Comparison of ENCODE assay signal across 19 cellular contexts in the genomic region with DNA sequence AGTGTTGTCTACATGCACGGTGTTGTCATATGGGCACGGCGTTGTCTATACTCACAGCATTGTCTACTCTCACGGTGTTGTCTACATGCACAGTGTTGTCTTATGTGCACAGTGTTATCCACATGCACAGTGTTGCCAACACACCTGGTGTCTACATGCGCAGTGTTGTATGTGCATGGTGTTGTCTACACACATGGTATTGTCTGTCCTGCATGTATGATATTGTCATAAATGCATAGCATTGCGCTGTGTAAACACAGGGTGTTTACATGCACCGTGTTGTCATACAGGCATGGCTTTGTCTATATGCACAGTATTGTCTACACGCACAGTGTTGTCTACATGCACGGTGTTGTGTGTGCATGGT. TPM values are rescaled to one million over a fixed set of nuclear protein-coding genes. Genes with fewer than 3 reads are reported as not detected.
A peak's percentile ranks its signal among the peaks of the same experiment; 100 is the strongest.
DNase-seq lines count a peak whose midpoint lies in the region; ATAC-seq and TF ChIP-seq lines count a peak whose summit lies in the region.
"Had no signal": no experiment of that assay in that cellular context is flagged by ENCODE, and none has a peak within 500 bp of the region (broad histone marks: within the 10 kb centered on the region; RNA-seq: fewer than 3 reads in every experiment).

No MANE protein-coding gene starts in this region.

- H2AFZ ChIP-seq in DND-41 (ENCODE audit: low read depth, low read length) (no peak overlapping the region), OCI-LY7 (ENCODE audit: low read length) (no peak overlapping the region), neuronal stem cell (ENCODE audit: low read length) (no peak overlapping the region)

- no peak for TF ChIP-seq CTCF in DND-41 (IDR thresholded peaks at IDR 0.05; ENCODE audit: borderline replicate concordance, extremely low read depth, low read length, poor library complexity, severe bottlenecking)
- TF ChIP-seq CTCF in OCI-LY7 (conservative IDR thresholded peaks at IDR 0.05; ENCODE audit: low read length) = no peak

- no CpG with 5 or more reads among the region's 9 CpGs for WGBS in neuronal stem cell (ENCODE audit: extremely low coverage in 2 of 2, insufficient read length in 2 of 2, insufficient replicate concordance in 1 of 2), 2 donors

- POLR2A ChIA-PET in OCI-LY7 (lab: Charles Lee) = no interaction called here

- H3K79me2 ChIP-seq in DND-41 (ENCODE audit: insufficient read depth, low read length) (no peaks in the 10 kb centered on the region), OCI-LY7 (ENCODE audit: insufficient read depth, low read depth, low read length) (peaks cover 12% of the 10 kb centered on the region; the same call in 1 of the 2 replicates)

- H3K4me3 ChIP-seq in DND-41 (ENCODE audit: low read depth in 1 of 2, low read length in 2 of 2) (peak overlapping the region in 1 of 2 experiments; percentile 10; a peak in 1 of 4 replicates), OCI-LY7 (ENCODE audit: low read depth, low read length, poor library complexity, severe bottlenecking) (peak overlapping the region; percentile 52), neuronal stem cell (ENCODE audit: low read length in 2 of 2) (peak overlapping the region in 1 of 2 donors; percentile 66)

- H4K20me1 ChIP-seq in DND-41 (ENCODE audit: insufficient read depth, low read length) = peaks cover 31% of the 10 kb centered on the region
- H4K20me1 ChIP-seq in OCI-LY7 (ENCODE audit: insufficient read depth, low read length) = no peaks in the 10 kb centered on the region

- peak overlapping the region; percentile 60 for H2BK12ac ChIP-seq in neuronal stem cell (ENCODE audit: low read length)

- ATAC-seq in DND-41 (ENCODE audit: insufficient read depth, low read depth) (no peak), HG02642 (IDR thresholded peaks at IDR 0.05; ENCODE audit: poor library complexity, unreplicated experiment) (peak; percentile 11), GM18873 (IDR thresholded peaks at IDR 0.05; ENCODE audit: low FRiP score, unreplicated experiment) (no peak), HG02610 (IDR thresholded peaks at IDR 0.05; ENCODE audit: unreplicated experiment) (no peak), HG02798 (IDR thresholded peaks at IDR 0.05; ENCODE audit: poor library complexity, unreplicated experiment) (no peak)

- no peak overlapping the region for H2BK15ac ChIP-seq in neuronal stem cell (ENCODE audit: low read length)

- H3K27me3 ChIP-seq in DND-41 (ENCODE audit: insufficient read depth, low read length, poor library complexity) (no peaks in the 10 kb centered on the region), neuronal stem cell (ENCODE audit: control insufficient read depth in 3 of 3, insufficient read depth in 3 of 3, low read depth in 1 of 3, low read length in 3 of 3) (no peaks in the 10 kb centered on the region)

- H4K91ac ChIP-seq in neuronal stem cell (ENCODE audit: low read depth, low read length, poor library complexity) = peak overlapping the region; percentile 87

- H2BK120ac ChIP-seq in neuronal stem cell (ENCODE audit: low read depth, low read length) = no peak overlapping the region

- H3K79me1 ChIP-seq in neuronal stem cell (ENCODE audit: low read depth, low read length) = no peaks in the 10 kb centered on the region

- H3K27ac ChIP-seq in DND-41 (ENCODE audit: low read length) (peak overlapping the region; percentile 53), OCI-LY7 (ENCODE audit: low read depth, low read length, poor library complexity, severe bottlenecking) (peak overlapping the region; percentile 100), neuronal stem cell (replicated peaks; ENCODE audit: low read length) (no peak overlapping the region)

- DNase-seq in DND-41 (no peak), OCI-LY7 (ENCODE audit: low spot score) (no peak), neuronal stem cell (ENCODE audit: low spot score) (no peak), GM03348 (ENCODE audit: low spot score) (no peak)
- DNase-seq: Caco-2; CD4-positive, CD25-positive, alpha-beta regulatory T cell; DMS53; HFFc6; Kasumi-1; MM.1S; NCI-H1092 treated with DMSO at 0.1 percent for 48 hours; NCI-H2107; NCI-H2227 treated with DMSO at 0.1 percent for 48 hours; NCI-H524 treated with DMSO at 0.1 percent for 48 hours; SIG-M5 had no signal

- CTCF ChIA-PET in OCI-LY7 (lab: Charles Lee; ENCODE audit: unreplicated experiment) = no interaction called here

- intact Hi-C loops in OCI-LY7 (cut with micrococcal nuclease; ENCODE audit: unreplicated experiment) = no loop called here

- H3K4ac ChIP-seq in neuronal stem cell (ENCODE audit: low read length) = no peak overlapping the region

- BruUV-seq in OCI-LY7 (replicated peaks; lab: Mats Ljungman, UMichigan) = no TSS peak

- H3K9me3 ChIP-seq in DND-41 (ENCODE audit: insufficient read depth, low read length, severe bottlenecking) = no peaks in the 10 kb centered on the region
- H3K9me3 ChIP-seq in OCI-LY7 (ENCODE audit: low read length) = no peaks in the 10 kb centered on the region
- peaks cover 6 to 19% of the 10 kb centered on the region in 2 donors for H3K9me3 ChIP-seq in neuronal stem cell (replicated peaks in 1 of 2; ENCODE audit: control insufficient read depth in 2 of 2, insufficient read depth in 1 of 2, low read depth in 1 of 2, low read length in 2 of 2)
- H3K9me3 ChIP-seq: Caco-2 had no signal

- H3K9ac ChIP-seq in DND-41 (ENCODE audit: low read depth, low read length) = no peak overlapping the region
- peak overlapping the region; percentile 88 for H3K9ac ChIP-seq in neuronal stem cell (ENCODE audit: low read depth, low read length, poor library complexity)

- H3K4me1 ChIP-seq in DND-41 (ENCODE audit: insufficient read depth, low read length) (peaks cover 21% of the 10 kb centered on the region), OCI-LY7 (ENCODE audit: insufficient read depth, low read length, poor library complexity, severe bottlenecking) (peaks cover 55% of the 10 kb centered on the region), neuronal stem cell (ENCODE audit: control insufficient read depth in 2 of 2, insufficient read depth in 1 of 2, low read depth in 1 of 2, low read length in 2 of 2) (peaks cover 0 to 2% of the 10 kb centered on the region in 2 donors)

- H3K4me2 ChIP-seq in DND-41 (ENCODE audit: insufficient read depth, low read length) (peak overlapping the region; percentile 30; the same call in 1 of the 2 replicates), OCI-LY7 (ENCODE audit: low read length) (peak overlapping the region; percentile 81), neuronal stem cell (ENCODE audit: insufficient read depth, low read length, poor library complexity, severe bottlenecking) (no peak overlapping the region)

- H2BK5ac ChIP-seq in neuronal stem cell (ENCODE audit: low read length) = no peak overlapping the region

- peak overlapping the region; percentile 87 for H3K23ac ChIP-seq in neuronal stem cell (ENCODE audit: low read depth, low read length, poor library complexity)

- peak overlapping the region; percentile 33 for H3K18ac ChIP-seq in neuronal stem cell (ENCODE audit: low read length)

- no peak overlapping the region for H3K14ac ChIP-seq in neuronal stem cell (ENCODE audit: low read length)

- H3K36me3 ChIP-seq in DND-41 (ENCODE audit: insufficient read depth, low read length) (no peaks in the 10 kb centered on the region), OCI-LY7 (ENCODE audit: insufficient read depth, low read length) (peaks cover 20% of the 10 kb centered on the region; the same call in 1 of the 2 replicates), neuronal stem cell (replicated peaks in 1 of 2; ENCODE audit: control insufficient read depth in 2 of 2, insufficient read depth in 2 of 2, low read length in 2 of 2) (peaks cover 8 to 22% of the 10 kb centered on the region in 2 donors)

- H4K8ac ChIP-seq in neuronal stem cell (ENCODE audit: low read depth, low read length) = no peak overlapping the region

- H2AK5ac ChIP-seq in neuronal stem cell (ENCODE audit: low read depth, low read length) = no peak overlapping the region

- no peaks in the 10 kb centered on the region for H3K9me2 ChIP-seq in OCI-LY7 (ENCODE audit: insufficient read depth, low read length)

RNA-seq across cellular contexts. Expression of gene ADPRHL1, which starts 6.8 kb away (rescaled TPM):
- total RNA-seq in OCI-LY7 (2014; rRNA removed; shearing (Covaris generic)) = 0.95 and 2.5 TPM in 2 replicates
- total RNA-seq in OCI-LY7 (2022) = 5.1 and 6.2 TPM in 2 replicates
- 0.47 TPM for polyA plus RNA-seq in neuronal stem cell (2013, experiment 1 of 2)
- polyA plus RNA-seq in neuronal stem cell (2013, experiment 2 of 2) = 0.40 TPM

RNA-seq across cellular contexts. Expression of gene DCUN1D2, which starts 44.0 kb away (rescaled TPM):
- total RNA-seq in OCI-LY7 (2014; rRNA removed; shearing (Covaris generic)) = 9.2 and 13.4 TPM in 2 replicates
- 12.8 and 16.5 TPM in 2 replicates for total RNA-seq in OCI-LY7 (2022)
- 21.3 TPM for polyA plus RNA-seq in neuronal stem cell (2013, experiment 1 of 2)
- polyA plus RNA-seq in neuronal stem cell (2013, experiment 2 of 2) = 22.2 TPM
